ENCODE assay signal across 17 cellular contexts in genomic region chr1:32068891-32069590, GRCh38. TPM values are rescaled to one million over a fixed set of nuclear protein-coding genes. Genes with fewer than 3 reads are reported as not detected.
DNase-seq lines count a peak whose midpoint lies in the region; ATAC-seq, FAIRE-seq and TF ChIP-seq lines count a peak whose summit lies in the region.
"Had no signal": no experiment of that assay in that cellular context is flagged by ENCODE, and none has a peak within 500 bp of the region (broad histone marks: within the 10 kb centered on the region; RNA-seq: fewer than 3 reads in every experiment).

No MANE protein-coding gene starts in this region.

- DNase-seq in ACHN, result peak; percentile 45
- DNase-seq in bronchial epithelial cell (ENCODE audit: low read depth), result peak; percentile 26
- peak; percentile 73 for DNase-seq in left kidney (ENCODE audit: low read depth, low spot score)
- no peak for DNase-seq in natural killer cell treated with Interleukin-12 subunit alpha and Interleukin-12 subunit beta and Interleukin-15 and Interleukin-18, amount 100 ng/mL, for 72 hours (ENCODE audit: low spot score)
- no peak for DNase-seq in NK-92 (lab: John Stamatoyannopoulos, UW; ENCODE audit: unreplicated experiment)
- DNase-seq: activated CD4-positive, alpha-beta T cell treated with anti-CD3 and anti-CD28 coated beads for 36 hours; activated effector memory CD4-positive, alpha-beta T cell treated with anti-CD3 and anti-CD28 coated beads, Interleukin-2, amount 50 U/mL, for 16 hours; colonic mucosa; heart right ventricle; NCI-H146; NCI-H748 treated with DMSO at 0.1 percent for 48 hours; transverse colon had no signal

- in situ Hi-C loops in ACHN (cut with HindIII; ENCODE audit: low pct_ligation_motif_present, low pct_unique_long_range_greater_than_20kb, low sequenced_read_pairs), result no loop called here

- H3K27ac Mint-ChIP-seq in natural killer cell treated with Interleukin-12 subunit alpha and Interleukin-12 subunit beta and Interleukin-15 and Interleukin-18, amount 100 ng/mL, for 72 hours, result peak overlapping the region in 1 of 2 donors; percentile 13
- H3K27ac Mint-ChIP-seq: activated CD4-positive, alpha-beta T cell treated with anti-CD3 and anti-CD28 coated beads for 36 hours; memory B cell had no signal

- no peak for ATAC-seq in GM21576 (IDR thresholded peaks at IDR 0.05; ENCODE audit: unreplicated experiment)
- ATAC-seq in GM18868 (IDR thresholded peaks at IDR 0.05; ENCODE audit: unreplicated experiment), result no peak
- no peak for ATAC-seq in natural killer cell treated with Interleukin-12 subunit alpha and Interleukin-12 subunit beta and Interleukin-15 and Interleukin-18, amount 100 ng/mL, for 72 hours
- ATAC-seq: activated CD4-positive, alpha-beta T cell treated with anti-CD3 and anti-CD28 coated beads for 36 hours; heart right ventricle had no signal

- H3K9me3 Mint-ChIP-seq in natural killer cell treated with Interleukin-12 subunit alpha and Interleukin-12 subunit beta and Interleukin-15 and Interleukin-18, amount 100 ng/mL, for 72 hours, result no peaks in the 10 kb centered on the region
- H3K9me3 Mint-ChIP-seq: memory B cell had no signal

- no peaks in the 10 kb centered on the region for H3K27me3 ChIP-seq in bronchial epithelial cell (ENCODE audit: control insufficient read depth, insufficient read depth, low read length)
- H3K27me3 ChIP-seq: colonic mucosa, heart right ventricle had no signal

- no peaks in the 10 kb centered on the region for H3K27me3 Mint-ChIP-seq in natural killer cell treated with Interleukin-12 subunit alpha and Interleukin-12 subunit beta and Interleukin-15 and Interleukin-18, amount 100 ng/mL, for 72 hours
- H3K27me3 Mint-ChIP-seq: activated CD4-positive, alpha-beta T cell treated with anti-CD3 and anti-CD28 coated beads for 36 hours had no signal

- no peaks in the 10 kb centered on the region for H3K36me3 Mint-ChIP-seq in natural killer cell treated with Interleukin-12 subunit alpha and Interleukin-12 subunit beta and Interleukin-15 and Interleukin-18, amount 100 ng/mL, for 72 hours
- H3K36me3 Mint-ChIP-seq: memory B cell had no signal

- TF ChIP-seq CTCF in HEK293 (tag by site-specific recombination; IDR thresholded peaks at IDR 0.05) (no peak), bronchial epithelial cell (IDR thresholded peaks at IDR 0.05; ENCODE audit: insufficient read depth, low read length, severe bottlenecking) (no peak)

- H3K27ac ChIP-seq in HEK293 (ENCODE audit: extremely low read depth, low read depth, low read length), result no peak overlapping the region
- H3K27ac ChIP-seq: colonic mucosa, heart right ventricle, SK-N-MC, transverse colon had no signal

- 0 out of 2 replicates have a peak, but pooled peaks cover 3% of the 10 kb centered on the region for H3K4me1 ChIP-seq in HEK293 (ENCODE audit: control insufficient read depth, insufficient read depth, low read length)
- H3K4me1 ChIP-seq: colonic mucosa had no signal

- POLR2A ChIA-PET in HEK293 (lab: Yijun Ruan, JAX), result no interaction called here

- CTCF ChIA-PET in HEK293 (lab: Yijun Ruan, JAX), result interaction anchor here (1.0 kb wide), 1 partner anchor 12 kb away, joined by 5 read pairs; no protein-coding TSS in a partner anchor

- H3K9me3 ChIP-seq in HEK293 (ENCODE audit: control insufficient read depth, insufficient read depth, low read depth, low read length), result no peaks in the 10 kb centered on the region
- H3K9me3 ChIP-seq: colonic mucosa, heart right ventricle, transverse colon had no signal

- H3K4me3 ChIP-seq in HEK293 (ENCODE audit: low read depth, low read length), result no peak overlapping the region
- H3K4me3 ChIP-seq in bronchial epithelial cell (ENCODE audit: low read depth, low read length), result no peak overlapping the region
- H3K4me3 ChIP-seq: colonic mucosa, heart right ventricle, SK-N-MC, transverse colon had no signal

- H3K4me1 Mint-ChIP-seq in natural killer cell treated with Interleukin-12 subunit alpha and Interleukin-12 subunit beta and Interleukin-15 and Interleukin-18, amount 100 ng/mL, for 72 hours (ENCODE audit: low read depth in 2 of 2), result peaks cover 22 to 25% of the 10 kb centered on the region in 2 donors

- no peaks in the 10 kb centered on the region for H3K36me3 ChIP-seq in HEK293 (ENCODE audit: control insufficient read depth in 2 of 2, insufficient read depth in 1 of 2, low read length in 2 of 2)
- H3K36me3 ChIP-seq in bronchial epithelial cell (ENCODE audit: control insufficient read depth, insufficient read depth, low read length), result no peaks in the 10 kb centered on the region
- H3K36me3 ChIP-seq: colonic mucosa, transverse colon had no signal

- H3K4me3 Mint-ChIP-seq in natural killer cell treated with Interleukin-12 subunit alpha and Interleukin-12 subunit beta and Interleukin-15 and Interleukin-18, amount 100 ng/mL, for 72 hours, result no peak overlapping the region
- H3K4me3 Mint-ChIP-seq: activated CD4-positive, alpha-beta T cell treated with anti-CD3 and anti-CD28 coated beads for 36 hours; memory B cell had no signal

- no peak for FAIRE-seq in bronchial epithelial cell (lab: Jason Lieb, UNC)

TF ChIP-seq in HEK293, 187 proteins besides CTCF, POLR2A, EP300 and RAD21:
- 0 out of 2 replicates have a peak, but pooled peaks have one; percentile 7 for TF ChIP-seq ZFHX2 (tag by site-specific recombination; conservative IDR thresholded peaks at IDR 0.05)
- TF ChIP-seq PRDM4 (tag by site-specific recombination; IDR thresholded peaks at IDR 0.05), result no peak

RNA-seq across cellular contexts. Expression of gene TMEM39B, which starts 3.7 kb away (rescaled TPM):
- 2.2 and 2.9 TPM in 2 replicates for total RNA-seq in bronchial epithelial cell
- 10 to 100 TPM; 20.5 to 26.9 TPM for total RNA-seq in natural killer cell treated with Interleukin-12 subunit alpha and Interleukin-12 subunit beta and Interleukin-15 and Interleukin-18, amount 100 ng/mL, for 72 hours

RNA-seq across cellular contexts. Expression of gene KPNA6, which starts 38.8 kb away (rescaled TPM):
- 24.2 and 31.1 TPM in 2 replicates for total RNA-seq in bronchial epithelial cell
- total RNA-seq in natural killer cell treated with Interleukin-12 subunit alpha and Interleukin-12 subunit beta and Interleukin-15 and Interleukin-18, amount 100 ng/mL, for 72 hours, result 10 to 100 TPM; 80.9 to 88.9 TPM

RNA-seq across cellular contexts. Expression of gene KHDRBS1, which starts 55.4 kb away (rescaled TPM):
- 36.6 and 39.8 TPM in 2 replicates for total RNA-seq in bronchial epithelial cell
- total RNA-seq in natural killer cell treated with Interleukin-12 subunit alpha and Interleukin-12 subunit beta and Interleukin-15 and Interleukin-18, amount 100 ng/mL, for 72 hours, result 100 to 1,000 TPM; 156 TPM

Comparison
In these comparisons a context has a peak if more than half of its experiments do, and no peak if none do; other contexts are left out.
1. DNase-seq: peak in ACHN (single experiment), bronchial epithelial cell (single experiment) and left kidney (single experiment); none in natural killer cell treated with Interleukin-12 subunit alpha and Interleukin-12 subunit beta and Interleukin-15 and Interleukin-18, amount 100 ng/mL, for 72 hours (single experiment) and NK-92 (single experiment).